In the genomic region with DNA sequence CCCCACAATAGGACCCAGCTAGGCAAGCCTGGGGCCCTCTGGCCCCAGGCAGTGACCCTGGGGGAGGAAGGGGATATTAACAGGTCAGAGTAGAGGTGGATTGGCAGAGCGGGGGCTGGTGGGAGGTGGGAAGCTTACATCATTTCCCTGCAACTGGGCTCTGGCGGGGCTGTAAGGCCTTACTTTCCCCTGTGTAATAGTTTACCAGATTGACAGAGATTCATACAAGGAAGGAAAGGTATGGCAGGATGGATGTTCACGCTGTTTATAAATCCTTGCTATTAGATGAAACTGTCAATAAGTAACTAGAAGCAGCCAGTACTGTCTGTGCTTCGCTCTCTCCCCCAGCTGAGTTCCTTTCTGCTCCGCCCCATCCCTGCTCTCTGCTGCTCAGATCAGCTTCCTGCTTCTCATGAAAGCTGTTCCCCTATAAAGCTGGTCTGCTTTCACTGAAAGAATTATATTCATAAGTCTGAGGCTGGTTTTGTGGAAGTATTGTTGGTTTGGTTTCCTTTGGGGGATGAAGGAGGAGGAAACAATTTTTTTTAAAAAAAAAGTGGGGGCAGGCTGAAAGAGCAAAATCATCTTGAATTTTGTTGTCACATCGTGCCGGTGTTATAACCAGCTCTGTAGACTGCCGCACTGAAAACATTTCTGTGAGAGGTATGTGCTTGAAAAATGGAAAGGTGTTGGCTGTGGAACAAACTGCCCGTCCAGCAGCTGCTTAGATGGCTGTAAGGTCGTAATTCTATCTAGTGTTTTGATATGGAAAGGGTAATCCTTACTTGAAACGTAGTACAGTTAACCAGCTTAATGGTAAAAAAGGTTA, we compare ENCODE assay signal across 8 cellular contexts.
A peak's percentile ranks its signal among the peaks of the same experiment; 100 is the strongest.
DNase-seq lines count a peak whose midpoint lies in the region; ATAC-seq, FAIRE-seq and TF ChIP-seq lines count a peak whose summit lies in the region.

No MANE protein-coding gene starts in this region.

- in situ Hi-C loops in brain microvascular endothelial cell (cut with HindIII; ENCODE audit: low pct_ligation_motif_present, low sequenced_read_pairs): no loop called here

- no peaks in the 10 kb centered on the region for H3K9me3 ChIP-seq in small intestine (ENCODE audit: control insufficient read depth, low read depth)

- H3K27ac ChIP-seq in brain microvascular endothelial cell (peak overlapping the region; percentile 65), small intestine (ENCODE audit: low read depth in 1 of 2, low read length in 1 of 2) (peak overlapping the region; percentile 14 to 66)

- H3K4me3 ChIP-seq in brain microvascular endothelial cell (ENCODE audit: low read depth, low read length) (peak overlapping the region; percentile 43), small intestine (ENCODE audit: low read depth in 1 of 2, low read length in 2 of 2) (peak overlapping the region in 1 of 2 donors; percentile 21)

- DNase-seq in DMS 273 (lab: John Stamatoyannopoulos, UW; ENCODE audit: unreplicated experiment) (peak; percentile 49), HS-5 (ENCODE audit: low read depth) (peak; percentile 9), T-helper 22 cell (ENCODE audit: low read depth) (peak; percentile 4), brain microvascular endothelial cell (peak; percentile 55), iPS-NIHi7 (ENCODE audit: extremely low spot score) (peak; percentile 65), small intestine (peak; percentile 81), 8988T (no peak)

- no peak for TF ChIP-seq CTCF in brain microvascular endothelial cell (IDR thresholded peaks at IDR 0.05; ENCODE audit: low read depth, low read length, missing control alignments)

- FAIRE-seq in small intestine (lab: Jason Lieb, UNC): no peak

- peaks cover 2 to 6% of the 10 kb centered on the region in 2 donors for H3K4me1 ChIP-seq in small intestine (ENCODE audit: control insufficient read depth in 2 of 2, insufficient read depth in 1 of 2, low read depth in 1 of 2, low read length in 1 of 2)

- H3K27me3 ChIP-seq in brain microvascular endothelial cell (replicated peaks): no peaks in the 10 kb centered on the region
- H3K27me3 ChIP-seq in small intestine (ENCODE audit: control insufficient read depth in 2 of 2, insufficient read depth in 2 of 2, low read length in 2 of 2): no peaks in the 10 kb centered on the region

- ATAC-seq in GM21367 (IDR thresholded peaks at IDR 0.05; ENCODE audit: unreplicated experiment): peak; percentile 93

- no peaks in the 10 kb centered on the region for H3K36me3 ChIP-seq in brain microvascular endothelial cell (replicated peaks)
- H3K36me3 ChIP-seq in small intestine (ENCODE audit: control insufficient read depth in 2 of 2, insufficient read depth in 2 of 2, low read length in 2 of 2): no peaks in the 10 kb centered on the region

- WGBS in small intestine, 3 donors: 3 to 6% (median 4%) methylated on average over 11 of the region's 11 CpGs
